In genomic region chr17:17876959-17877547, GRCh38 we compare ENCODE assay signal across 9 cellular contexts. TPM values are rescaled to one million over a fixed set of nuclear protein-coding genes. Genes with fewer than 3 reads are reported as not detected.
A peak's percentile ranks its signal among the peaks of the same experiment; 100 is the strongest.
DNase-seq lines count a peak whose midpoint lies in the region; ATAC-seq, FAIRE-seq and TF ChIP-seq lines count a peak whose summit lies in the region.
"Had no signal": no experiment of that assay in that cellular context is flagged by ENCODE, and none has a peak within 500 bp of the region (broad histone marks: within the 10 kb centered on the region; RNA-seq: fewer than 3 reads in every experiment).

No MANE protein-coding gene starts in this region.

- H3K4me1 ChIP-seq in SK-N-SH (ENCODE audit: control insufficient read depth in 1 of 2, insufficient read depth in 2 of 2, low read depth in 1 of 2, low read length in 1 of 2): peaks cover 15 to 62% of the 10 kb centered on the region in 2 experiments
- peaks cover 34 to 72% (median 39%) of the 10 kb centered on the region in 3 donors for H3K4me1 ChIP-seq in esophagus squamous epithelium
- H3K4me1 ChIP-seq in muscle layer of colon (ENCODE audit: insufficient read depth, low read length): peaks cover 45% of the 10 kb centered on the region
- peaks cover 65 to 67% of the 10 kb centered on the region in 2 donors for H3K4me1 ChIP-seq in thyroid gland

- WGBS in SK-N-SH (ENCODE audit: low lambda C conversion rate): 70% methylated on average over 5 of the region's 6 CpGs
- WGBS in esophagus squamous epithelium, 2 donors: 26 to 31% methylated on average over 6 of the region's 6 CpGs
- WGBS in thyroid gland, 2 donors: 36 to 38% methylated on average over 6 of the region's 6 CpGs

- peaks cover 7% of the 10 kb centered on the region for H4K20me1 ChIP-seq in SK-N-SH (ENCODE audit: insufficient read depth)

- H3K9me3 ChIP-seq in SK-N-SH: no peaks in the 10 kb centered on the region
- H3K9me3 ChIP-seq in esophagus squamous epithelium: no peaks in the 10 kb centered on the region
- H3K9me3 ChIP-seq in muscle layer of colon (ENCODE audit: low read length): no peaks in the 10 kb centered on the region
- no peaks in the 10 kb centered on the region for H3K9me3 ChIP-seq in thyroid gland

- H3K9ac ChIP-seq in SK-N-SH (peak overlapping the region; percentile 32; the same call in 1 of the 2 replicates), muscle layer of colon (ENCODE audit: low read length) (no peak overlapping the region)

- H3K27ac ChIP-seq in SK-N-SH (ENCODE audit: low read depth in 2 of 2, low read length in 1 of 2) (peak overlapping the region; percentile 84 to 99), esophagus squamous epithelium (peak overlapping the region; percentile 87 to 91 (median 89)), muscle layer of colon (ENCODE audit: low read depth, low read length) (peak overlapping the region; percentile 80), thyroid gland (peak overlapping the region; percentile 78 to 88 (median 86))

- H2AFZ ChIP-seq in SK-N-SH (ENCODE audit: low read depth): no peak overlapping the region

- H3K4me3 ChIP-seq in SK-N-SH (ENCODE audit: low read depth in 2 of 2, low read length in 1 of 2) (no peak overlapping the region; a peak in 1 of 4 replicates), esophagus squamous epithelium (peak overlapping the region in 1 of 4 donors; percentile 24), muscle layer of colon (ENCODE audit: low read depth in 1 of 2, low read length in 2 of 2) (peak overlapping the region in 1 of 2 donors; percentile 35), thyroid gland (replicated peaks in 1 of 3) (no peak overlapping the region)

- no peak for TF ChIP-seq EP300 in SK-N-SH (IDR thresholded peaks at IDR 0.05; ENCODE audit: borderline replicate concordance in 1 of 2, low read depth in 1 of 2, low read length in 1 of 2)

- DNase-seq in SK-N-SH (no peak), esophagus squamous epithelium (lab: John Stamatoyannopoulos, UW) (no peak), thyroid gland (peak; percentile 51 to 65), GM12891 (ENCODE audit: insufficient read length, low spot score) (no peak), UCSD-AML1 (lab: John Stamatoyannopoulos, UW; ENCODE audit: unreplicated experiment) (no peak), cortex of kidney (lab: John Stamatoyannopoulos, UW) (no peak)
- DNase-seq: activated naive CD8-positive, alpha-beta T cell treated with anti-CD3 and anti-CD28 coated beads, Interleukin-2, amount 10 ng/mL, durations not matched to agents 7 days and 5 days had no signal

- H3K79me2 ChIP-seq in SK-N-SH (ENCODE audit: insufficient read depth): no peaks in the 10 kb centered on the region

- intact Hi-C loops in esophagus squamous epithelium (cut with DNase I) (no loop called here), thyroid gland (cut with DNase I) (no loop called here)

- H3K36me3 ChIP-seq in SK-N-SH (replicated peaks in 1 of 2; ENCODE audit: control insufficient read depth in 1 of 2, insufficient read depth in 2 of 2, low read length in 1 of 2): peaks cover 19 to 75% of the 10 kb centered on the region in 2 experiments
- H3K36me3 ChIP-seq in esophagus squamous epithelium: peaks cover 5 to 88% (median 9%) of the 10 kb centered on the region in 3 donors
- H3K36me3 ChIP-seq in muscle layer of colon (ENCODE audit: insufficient read depth, low read length): peaks cover 28% of the 10 kb centered on the region
- H3K36me3 ChIP-seq in thyroid gland: peaks cover 4 to 8% of the 10 kb centered on the region in 2 donors

- no peaks in the 10 kb centered on the region for H3K9me2 ChIP-seq in SK-N-SH

- peaks cover 30% of the 10 kb centered on the region for H3F3A ChIP-seq in SK-N-SH (replicated peaks; ENCODE audit: insufficient read depth)

- H3K4me2 ChIP-seq in SK-N-SH: peak overlapping the region; percentile 65

- H3K27me3 ChIP-seq in SK-N-SH (ENCODE audit: insufficient read depth) (no peaks in the 10 kb centered on the region), esophagus squamous epithelium (no peaks in the 10 kb centered on the region), muscle layer of colon (ENCODE audit: control insufficient read depth in 1 of 2, insufficient read depth in 2 of 2, low read length in 2 of 2) (no peaks in the 10 kb centered on the region), thyroid gland (no peaks in the 10 kb centered on the region)

- no peak for ATAC-seq in HG03095 (IDR thresholded peaks at IDR 0.05; ENCODE audit: unreplicated experiment)

- TF ChIP-seq RAD21 in SK-N-SH (IDR thresholded peaks at IDR 0.05; ENCODE audit: low read length): no peak

- FAIRE-seq in GM12891 (lab: Jason Lieb, UNC): no peak

- POLR2A ChIA-PET in SK-N-SH (lab: Yijun Ruan, JAX): interaction anchor here (0.6 to 2.2 kb wide), 5 partner anchors 24 to 87 kb away, joined by 3 to 16 read pairs (median 4); partner anchors contain the start of gene SREBF1

- TF ChIP-seq POLR2A in esophagus squamous epithelium (IDR thresholded peaks at IDR 0.05): no peak
- TF ChIP-seq POLR2A in thyroid gland (IDR thresholded peaks at IDR 0.05): no peak
- no peak for TF ChIP-seq POLR2A in GM12891 (IDR thresholded peaks at IDR 0.05; ENCODE audit: low read depth, low read length)

- TF ChIP-seq CTCF in SK-N-SH (IDR thresholded peaks at IDR 0.05): no peak
- no peak for TF ChIP-seq CTCF in esophagus squamous epithelium (IDR thresholded peaks at IDR 0.05)
- no peak for TF ChIP-seq CTCF in thyroid gland (IDR thresholded peaks at IDR 0.05)

- CTCF ChIA-PET in SK-N-SH (lab: Yijun Ruan, JAX): interaction anchor here (0.8 to 5.0 kb wide), 10 partner anchors 11 to 156 kb away, joined by 3 to 37 read pairs (median 8); no protein-coding TSS in a partner anchor

TF ChIP-seq in SK-N-SH, 30 proteins besides CTCF, POLR2A, EP300 and RAD21:
- peak; percentile 55; the same call in 1 of the 2 replicates for TF ChIP-seq RCOR1 (IDR thresholded peaks at IDR 0.05; ENCODE audit: low read length)
- no peak for TF ChIP-seq RXRA (IDR thresholded peaks at IDR 0.05; ENCODE audit: borderline replicate concordance, low read depth)
- no peak for TF ChIP-seq MEF2A (IDR thresholded peaks at IDR 0.05; ENCODE audit: borderline replicate concordance, low read depth)
TF ChIP-seq in SK-N-SH: peak in this region for 1.

TF ChIP-seq in GM12891, 5 proteins besides CTCF, POLR2A, EP300 and RAD21:
- TF ChIP-seq POU2F2 (IDR thresholded peaks at IDR 0.05; ENCODE audit: low read depth, low read length): no peak
- no peak for TF ChIP-seq SPI1 (IDR thresholded peaks at IDR 0.05; ENCODE audit: low read depth, low read length)
- TF ChIP-seq POLR2AphosphoS5 (IDR thresholded peaks at IDR 0.05; ENCODE audit: low read depth, low read length): no peak
- TF ChIP-seq PAX5 (IDR thresholded peaks at IDR 0.05; ENCODE audit: insufficient read depth, low read length, severe bottlenecking): no peak
- TF ChIP-seq TAF1 (IDR thresholded peaks at IDR 0.05; ENCODE audit: low read depth, low read length): no peak

RNA-seq across cellular contexts. Expression of gene SREBF1, which starts 40.3 kb away (rescaled TPM):
- 15.9 and 20.4 TPM in 2 replicates for polyA plus RNA-seq in SK-N-SH (2012; rRNA removed)
- polyA plus RNA-seq in SK-N-SH (2012; cell fraction: cytosol; rRNA removed): 5.3 and 8.6 TPM in 2 replicates
- 92.2 and 140 TPM in 2 replicates for polyA plus RNA-seq in SK-N-SH (2012; cell fraction: nucleus; rRNA removed)
- total RNA-seq in esophagus squamous epithelium (100 to 1,000 TPM in 2 of 4 donors, 10 to 100 TPM in 2; 55.0 to 137 (median 108) TPM), thyroid gland (10 to 100 TPM; 44.6 to 89.4 (median 63.0) TPM)
- 16.7 TPM for polyA plus RNA-seq in GM12891 (2012; ENCODE audit: low read depth, missing spikeins)

Comparison
In these comparisons a context has a peak if more than half of its experiments do, and no peak if none do; other contexts are left out.
1. DNase-seq: peak in thyroid gland (2 of 2); none in SK-N-SH (single experiment), esophagus squamous epithelium (single experiment), GM12891 (single experiment), UCSD-AML1 (single experiment) and cortex of kidney (single experiment).
2. Peak in every context shown above with its lines, with median percentiles within 50 percentile points of each other: H3K27ac ChIP-seq.